8 cellular contexts compared by ENCODE assay signal in genomic region chr11:130000552-130001176, GRCh38. TPM values are rescaled to one million over a fixed set of nuclear protein-coding genes. Genes with fewer than 3 reads are reported as not detected.
A peak's percentile ranks its signal among the peaks of the same experiment; 100 is the strongest.
DNase-seq lines count a peak whose midpoint lies in the region; ATAC-seq, FAIRE-seq and TF ChIP-seq lines count a peak whose summit lies in the region.

No MANE protein-coding gene starts in this region.

- H3K79me2 ChIP-seq in PC-3 (ENCODE audit: low read length) = peaks cover 66% of the 10 kb centered on the region

- DNase-seq in PC-3 (no peak), epithelial cell of esophagus (ENCODE audit: low read depth) (no peak), prostate gland (ENCODE audit: low spot score) (no peak), pancreas (no peak), G401 (ENCODE audit: low spot score) (no peak), DMS153 (lab: John Stamatoyannopoulos, UW) (no peak), NCI-H2107 treated with DMSO at 0.1 percent for 48 hours (lab: John Stamatoyannopoulos, UW; ENCODE audit: unreplicated experiment) (no peak)

- peak overlapping the region; percentile 81 for H3K4me2 ChIP-seq in PC-3 (ENCODE audit: low read length)

- no TSS peak for BruUV-seq in PC-3 (replicated peaks; lab: Mats Ljungman, UMichigan)

- no peak overlapping the region for H2AFZ ChIP-seq in PC-3 (ENCODE audit: low read length)

- no peak for FAIRE-seq in pancreas (lab: Jason Lieb, UNC)

- TF ChIP-seq CTCF in PC-3 (conservative IDR thresholded peaks at IDR 0.05; ENCODE audit: low read depth, low read length) (no peak), epithelial cell of esophagus (IDR thresholded peaks at IDR 0.05; ENCODE audit: insufficient read depth, low read depth, low read length, missing control alignments) (no peak), prostate gland (IDR thresholded peaks at IDR 0.05) (no peak), pancreas (IDR thresholded peaks at IDR 0.05) (no peak)

- H3K9ac ChIP-seq in ES-I3 (ENCODE audit: low read depth, low read length) (peak overlapping the region; percentile 98; the same call in 1 of the 2 replicates), PC-3 (ENCODE audit: low read length) (peak overlapping the region; percentile 97)

- intact Hi-C loops in PC-3 (cut with micrococcal nuclease) = loop anchor here (5.0 kb wide), 1 partner anchor 213 kb away; no protein-coding TSS in a partner anchor
- intact Hi-C loops in prostate gland (cut with DNase I) = loop anchor here (5.0 kb wide), 3 partner anchors 68 to 917 kb away; partner anchors contain the start of gene SNX19
- intact Hi-C loops in pancreas (cut with DNase I) = no loop called here

- H3K9me3 ChIP-seq in ES-I3 (ENCODE audit: control insufficient read depth, insufficient read depth, low read length) (no peaks in the 10 kb centered on the region), PC-3 (ENCODE audit: low read length) (no peaks in the 10 kb centered on the region), prostate gland (no peaks in the 10 kb centered on the region), pancreas (no peaks in the 10 kb centered on the region)

- no peaks in the 10 kb centered on the region for H4K20me1 ChIP-seq in PC-3 (ENCODE audit: low read length)

- H3K36me3 ChIP-seq in ES-I3 (ENCODE audit: insufficient read depth, low read length) (no peaks in the 10 kb centered on the region), PC-3 (ENCODE audit: low read depth, low read length) (peaks cover 10% of the 10 kb centered on the region; the same call in 1 of the 2 replicates), prostate gland (no peaks in the 10 kb centered on the region), pancreas (no peaks in the 10 kb centered on the region)

- POLR2A ChIA-PET in PC-3 (lab: Charles Lee; ENCODE audit: unreplicated experiment) = interaction anchor here (0.6 to 0.7 kb wide), 2 partner anchors 60 to 1658 kb away, joined by 3 to 4 read pairs; no protein-coding TSS in a partner anchor

- in situ Hi-C loops in G401 (cut with HindIII; ENCODE audit: low sequenced_read_pairs) = no loop called here

- H3K4me1 ChIP-seq in ES-I3 (ENCODE audit: insufficient read depth, low read length) (no peaks in the 10 kb centered on the region), PC-3 (ENCODE audit: insufficient read depth, low read length) (peaks cover 26% of the 10 kb centered on the region), prostate gland (replicated peaks) (peaks cover 5% of the 10 kb centered on the region), pancreas (peaks cover 0 to 14% (median 4%) of the 10 kb centered on the region in 3 donors)

- TF ChIP-seq POLR2A in prostate gland (IDR thresholded peaks at IDR 0.05) = no peak

- no peaks in the 10 kb centered on the region for H3F3A ChIP-seq in PC-3 (ENCODE audit: low read length, unreplicated experiment)

- no peaks in the 10 kb centered on the region for H3K27me3 ChIP-seq in PC-3 (ENCODE audit: low read length)
- no peaks in the 10 kb centered on the region for H3K27me3 ChIP-seq in prostate gland (replicated peaks; ENCODE audit: insufficient read depth)
- no peaks in the 10 kb centered on the region for H3K27me3 ChIP-seq in pancreas

- CTCF ChIA-PET in PC-3 (lab: Charles Lee) = interaction anchor here (0.6 kb wide), 2 partner anchors 10 to 74 kb away, joined by 4 read pairs; no protein-coding TSS in a partner anchor

- H3K9me2 ChIP-seq in PC-3 (replicated peaks; ENCODE audit: low read length) = no peaks in the 10 kb centered on the region

- H3K4me3 ChIP-seq in PC-3 (ENCODE audit: low read length) (peak overlapping the region; percentile 86), epithelial cell of esophagus (ENCODE audit: low read length) (peak overlapping the region; percentile 58), prostate gland (peak overlapping the region in 1 of 2 donors; percentile 71), pancreas (peak overlapping the region in 1 of 4 donors; percentile 75)

- 67% methylated on average over 18 of the region's 18 CpGs for WGBS in prostate gland
- WGBS in pancreas, 2 donors = 75 to 80% methylated on average over 18 of the region's 18 CpGs

- H3K27ac ChIP-seq in PC-3 (ENCODE audit: low read length) = no peak overlapping the region
- peak overlapping the region; percentile 99 for H3K27ac ChIP-seq in prostate gland
- peak overlapping the region in 2 of 4 donors; percentile 100 for H3K27ac ChIP-seq in pancreas

- ATAC-seq in PC-3 (no peak), pancreas (no peak)

RNA-seq across cellular contexts. Expression of gene PRDM10, which starts 2.0 kb away (rescaled TPM):
- total RNA-seq in PC-3 (2014; rRNA removed) (7.3 and 8.5 TPM in 2 replicates), prostate gland (1 to 10 TPM; 7.0 to 7.7 TPM), pancreas (1 to 10 TPM; 3.1 to 5.3 (median 3.3) TPM)
- 1 to 10 TPM; 2.3 to 2.8 TPM for polyA plus RNA-seq in pancreas
- 3.0 and 5.6 TPM in 2 replicates for total RNA-seq in G401 (2014; rRNA removed; shearing (Covaris generic))

Comparison
In these comparisons a context has a peak if more than half of its experiments do, and no peak if none do; other contexts are left out.
1. intact Hi-C loops: an anchor here in PC-3 (5.0 kb wide) and prostate gland (5.0 kb wide); none called in pancreas.